ENCODE assay signal across 1 cellular context in genomic region chr1:106817626-106818025, GRCh38.
TF ChIP-seq lines count a peak whose summit lies in the region.

No MANE protein-coding gene starts in this region.

TF ChIP-seq in SK-N-SH, 30 proteins besides CTCF, POLR2A, EP300 and RAD21 (continued from another document):
- TF ChIP-seq, protein P1, sequence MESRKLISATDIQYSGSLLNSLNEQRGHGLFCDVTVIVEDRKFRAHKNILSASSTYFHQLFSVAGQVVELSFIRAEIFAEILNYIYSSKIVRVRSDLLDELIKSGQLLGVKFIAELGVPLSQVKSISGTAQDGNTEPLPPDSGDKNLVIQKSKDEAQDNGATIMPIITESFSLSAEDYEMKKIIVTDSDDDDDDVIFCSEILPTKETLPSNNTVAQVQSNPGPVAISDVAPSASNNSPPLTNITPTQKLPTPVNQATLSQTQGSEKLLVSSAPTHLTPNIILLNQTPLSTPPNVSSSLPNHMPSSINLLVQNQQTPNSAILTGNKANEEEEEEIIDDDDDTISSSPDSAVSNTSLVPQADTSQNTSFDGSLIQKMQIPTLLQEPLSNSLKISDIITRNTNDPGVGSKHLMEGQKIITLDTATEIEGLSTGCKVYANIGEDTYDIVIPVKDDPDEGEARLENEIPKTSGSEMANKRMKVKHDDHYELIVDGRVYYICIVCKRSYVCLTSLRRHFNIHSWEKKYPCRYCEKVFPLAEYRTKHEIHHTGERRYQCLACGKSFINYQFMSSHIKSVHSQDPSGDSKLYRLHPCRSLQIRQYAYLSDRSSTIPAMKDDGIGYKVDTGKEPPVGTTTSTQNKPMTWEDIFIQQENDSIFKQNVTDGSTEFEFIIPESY (IDR thresholded peaks at IDR 0.05; ENCODE audit: borderline replicate concordance, low read depth) = no peak
- TF ChIP-seq FOXM1 (IDR thresholded peaks at IDR 0.05; ENCODE audit: low read depth) (no peak), RFX5 (IDR thresholded peaks at IDR 0.05; ENCODE audit: low read length) (no peak), POLR2AphosphoS5 (IDR thresholded peaks at IDR 0.05; ENCODE audit: low read depth, low read length) (no peak), SMC3 (IDR thresholded peaks at IDR 0.05; ENCODE audit: low read depth, low read length) (no peak), NFIC (IDR thresholded peaks at IDR 0.05; ENCODE audit: borderline replicate concordance) (no peak), MAX (IDR thresholded peaks at IDR 0.05; ENCODE audit: low read depth) (no peak)
- TF ChIP-seq, protein P2, sequence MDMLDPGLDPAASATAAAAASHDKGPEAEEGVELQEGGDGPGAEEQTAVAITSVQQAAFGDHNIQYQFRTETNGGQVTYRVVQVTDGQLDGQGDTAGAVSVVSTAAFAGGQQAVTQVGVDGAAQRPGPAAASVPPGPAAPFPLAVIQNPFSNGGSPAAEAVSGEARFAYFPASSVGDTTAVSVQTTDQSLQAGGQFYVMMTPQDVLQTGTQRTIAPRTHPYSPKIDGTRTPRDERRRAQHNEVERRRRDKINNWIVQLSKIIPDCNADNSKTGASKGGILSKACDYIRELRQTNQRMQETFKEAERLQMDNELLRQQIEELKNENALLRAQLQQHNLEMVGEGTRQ (IDR thresholded peaks at IDR 0.05; ENCODE audit: borderline replicate concordance, low read depth, low read length) = no peak
- TF ChIP-seq, protein P3, sequence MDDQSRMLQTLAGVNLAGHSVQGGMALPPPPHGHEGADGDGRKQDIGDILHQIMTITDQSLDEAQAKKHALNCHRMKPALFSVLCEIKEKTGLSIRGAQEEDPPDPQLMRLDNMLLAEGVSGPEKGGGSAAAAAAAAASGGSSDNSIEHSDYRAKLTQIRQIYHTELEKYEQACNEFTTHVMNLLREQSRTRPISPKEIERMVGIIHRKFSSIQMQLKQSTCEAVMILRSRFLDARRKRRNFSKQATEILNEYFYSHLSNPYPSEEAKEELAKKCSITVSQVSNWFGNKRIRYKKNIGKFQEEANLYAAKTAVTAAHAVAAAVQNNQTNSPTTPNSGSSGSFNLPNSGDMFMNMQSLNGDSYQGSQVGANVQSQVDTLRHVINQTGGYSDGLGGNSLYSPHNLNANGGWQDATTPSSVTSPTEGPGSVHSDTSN (IDR thresholded peaks at IDR 0.05) = no peak
